Comparison of ENCODE assay signal across 25 cellular contexts in the genomic region with DNA sequence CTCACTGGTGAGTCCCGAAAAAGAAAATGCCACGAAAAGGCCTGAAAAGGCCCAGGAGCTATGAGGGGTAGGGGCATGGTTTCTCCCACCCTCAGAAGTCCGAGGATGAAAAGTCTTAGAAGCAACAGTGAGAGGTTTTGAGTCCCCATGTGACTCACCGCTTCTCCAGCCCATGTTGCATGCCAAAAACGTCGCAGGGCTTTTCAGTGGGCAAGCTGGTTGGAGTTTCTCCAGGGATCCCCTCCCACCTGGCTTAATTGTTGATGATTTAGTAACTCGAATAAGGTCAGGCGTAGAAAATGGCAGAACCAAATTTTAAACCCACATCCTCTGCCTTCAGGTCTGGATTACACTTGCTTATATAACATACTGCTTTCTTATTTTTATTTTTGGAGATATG.
DNase-seq lines count a peak whose midpoint lies in the region; ATAC-seq, FAIRE-seq and TF ChIP-seq lines count a peak whose summit lies in the region.
"Had no signal": no experiment of that assay in that cellular context is flagged by ENCODE, and none has a peak within 500 bp of the region (broad histone marks: within the 10 kb centered on the region; RNA-seq: fewer than 3 reads in every experiment).

No MANE protein-coding gene starts in this region.

- TF ChIP-seq CTCF in H1 (IDR thresholded peaks at IDR 0.05; ENCODE audit: control extremely low read depth in 1 of 3, insufficient read depth in 1 of 3, low read depth in 1 of 3, low read length in 3 of 3) = no peak
- TF ChIP-seq CTCF in body of pancreas (IDR thresholded peaks at IDR 0.05) = no peak

- H2BK12ac ChIP-seq in H1 (ENCODE audit: low read depth, low read length) (no peak overlapping the region), neuronal stem cell (ENCODE audit: low read length) (no peak overlapping the region)

- H2BK15ac ChIP-seq in H1 (ENCODE audit: low read length) (no peak overlapping the region), neuronal stem cell (ENCODE audit: low read length) (no peak overlapping the region)

- H3K4me3 ChIP-seq in SJCRH30 = no peak overlapping the region
- no peak overlapping the region for H3K4me3 ChIP-seq in H1 (ENCODE audit: extremely low read depth in 1 of 4, insufficient read depth in 2 of 4, low read depth in 3 of 4, low read length in 4 of 4)
- H3K4me3 ChIP-seq in neuronal stem cell (ENCODE audit: low read length in 2 of 2) = no peak overlapping the region
- no peak overlapping the region for H3K4me3 ChIP-seq in body of pancreas
- H3K4me3 ChIP-seq: SK-N-MC had no signal

- H3K23ac ChIP-seq in H1 (ENCODE audit: insufficient read length) = no peak overlapping the region
- no peak overlapping the region for H3K23ac ChIP-seq in neuronal stem cell (ENCODE audit: low read depth, low read length, poor library complexity)

- TF ChIP-seq RAD21 in H1 (IDR thresholded peaks at IDR 0.05 in 1 of 2, conservative IDR thresholded peaks at IDR 0.05 in 1 of 2; ENCODE audit: low read depth in 2 of 2, low read length in 2 of 2) = no peak

- POLR2A ChIA-PET in H1 (lab: Charles Lee; ENCODE audit: partially characterized antibody) = no interaction called here

- H2BK20ac ChIP-seq in H1 (ENCODE audit: low read length) = no peak overlapping the region

- CTCF ChIA-PET in H1 (lab: Charles Lee; ENCODE audit: partially characterized antibody) = no interaction called here

- H3K14ac ChIP-seq in H1 (ENCODE audit: insufficient read length) = no peak overlapping the region
- peak overlapping the region; percentile 56 for H3K14ac ChIP-seq in neuronal stem cell (ENCODE audit: low read length)

- H3K4me2 ChIP-seq in H1 (ENCODE audit: insufficient read depth in 1 of 2, low read depth in 2 of 2, low read length in 2 of 2) = no peak overlapping the region
- no peak overlapping the region for H3K4me2 ChIP-seq in neuronal stem cell (ENCODE audit: insufficient read depth, low read length, poor library complexity, severe bottlenecking)

- H3K36me3 ChIP-seq in SJCRH30 = no peaks in the 10 kb centered on the region
- H3K36me3 ChIP-seq in H1 (ENCODE audit: control insufficient read depth in 2 of 4, insufficient read depth in 4 of 4, low read length in 3 of 4) = no peaks in the 10 kb centered on the region
- H3K36me3 ChIP-seq in neuronal stem cell (replicated peaks in 1 of 2; ENCODE audit: control insufficient read depth in 2 of 2, insufficient read depth in 2 of 2, low read length in 2 of 2) = no peaks in the 10 kb centered on the region
- H3K36me3 ChIP-seq in body of pancreas (replicated peaks in 1 of 2; ENCODE audit: insufficient read depth in 1 of 2, low read depth in 2 of 2) = no peaks in the 10 kb centered on the region
- H3K36me3 ChIP-seq: BE2C had no signal

- no peak overlapping the region for H2AK5ac ChIP-seq in H1 (ENCODE audit: low read depth, low read length)
- no peak overlapping the region for H2AK5ac ChIP-seq in neuronal stem cell (ENCODE audit: low read depth, low read length)

- H4K91ac ChIP-seq in H1 (replicated peaks; ENCODE audit: insufficient read length, low read length) (no peak overlapping the region), neuronal stem cell (ENCODE audit: low read depth, low read length, poor library complexity) (no peak overlapping the region)

- no peak for FAIRE-seq in H1 (lab: Jason Lieb, UNC)
- FAIRE-seq: GM12891, H54 had no signal

- TF ChIP-seq EP300 in H1 (IDR thresholded peaks at IDR 0.05; ENCODE audit: borderline replicate concordance in 1 of 2, low read depth in 2 of 2, low read length in 2 of 2) = no peak

- H3K79me1 ChIP-seq in H1 (ENCODE audit: low read depth, low read length) (no peaks in the 10 kb centered on the region), neuronal stem cell (ENCODE audit: low read depth, low read length) (no peaks in the 10 kb centered on the region)

- H4K8ac ChIP-seq in H1 (ENCODE audit: extremely low read depth, insufficient read depth, low read length) = no peak overlapping the region
- no peak overlapping the region for H4K8ac ChIP-seq in neuronal stem cell (ENCODE audit: low read depth, low read length)

- H4K5ac ChIP-seq in H1 (ENCODE audit: insufficient read length, low read depth, low read length) = no peak overlapping the region

- no peak for ATAC-seq in body of pancreas
- ATAC-seq: Panc1 had no signal

- WGBS in H1 (ENCODE audit: extremely low coverage in 1 of 2, insufficient coverage in 1 of 2, insufficient read length in 1 of 2, insufficient replicate concordance in 2 of 2, low coverage in 1 of 2, low lambda C conversion rate in 2 of 2, missing lambda C conversion rate in 1 of 2), 2 experiments = 84% methylated on average over 8 of the region's 8 CpGs; no CpG with 5 or more reads in 1 of the 2 experiments
- WGBS in neuronal stem cell (ENCODE audit: extremely low coverage in 2 of 2, insufficient read length in 2 of 2, insufficient replicate concordance in 1 of 2), 2 donors = no CpG with 5 or more reads among the region's 8 CpGs
- WGBS in body of pancreas, 2 donors = 88 to 89% methylated on average over 8 of the region's 8 CpGs

- H3K56ac ChIP-seq in H1 (replicated peaks; ENCODE audit: insufficient read length, low read depth, low read length) = no peak overlapping the region

- H3K18ac ChIP-seq in H1 (ENCODE audit: extremely low read depth, low read length) (no peak overlapping the region), neuronal stem cell (ENCODE audit: low read length) (no peak overlapping the region)

- peaks cover 8% of the 10 kb centered on the region; the same call in 1 of the 2 replicates for H3K4me1 ChIP-seq in SJCRH30
- no peaks in the 10 kb centered on the region; a peak in 1 of 7 replicates for H3K4me1 ChIP-seq in H1 (replicated peaks in 1 of 4; ENCODE audit: control insufficient read depth in 3 of 4, insufficient read depth in 4 of 4, low read length in 3 of 4)
- H3K4me1 ChIP-seq in neuronal stem cell (ENCODE audit: control insufficient read depth in 2 of 2, insufficient read depth in 1 of 2, low read depth in 1 of 2, low read length in 2 of 2) = no peaks in the 10 kb centered on the region
- H3K4me1 ChIP-seq in body of pancreas = no peaks in the 10 kb centered on the region
- H3K4me1 ChIP-seq: BE2C had no signal

- H2BK5ac ChIP-seq in H1 (ENCODE audit: low read depth, low read length) (no peak overlapping the region), neuronal stem cell (ENCODE audit: low read length) (no peak overlapping the region)

- H3K27me3 ChIP-seq in SJCRH30 = no peaks in the 10 kb centered on the region
- no peaks in the 10 kb centered on the region for H3K27me3 ChIP-seq in H1 (replicated peaks in 1 of 4; ENCODE audit: control insufficient read depth in 3 of 4, extremely low read depth in 1 of 4, insufficient read depth in 3 of 4, low read length in 3 of 4)
- no peaks in the 10 kb centered on the region for H3K27me3 ChIP-seq in neuronal stem cell (ENCODE audit: control insufficient read depth in 3 of 3, insufficient read depth in 3 of 3, low read depth in 1 of 3, low read length in 3 of 3)
- no peaks in the 10 kb centered on the region for H3K27me3 ChIP-seq in body of pancreas
- H3K27me3 ChIP-seq: BE2C had no signal

- H2AFZ ChIP-seq in H1 (ENCODE audit: low read length) (peak overlapping the region; percentile 44; the same call in 1 of the 2 replicates), neuronal stem cell (ENCODE audit: low read length) (no peak overlapping the region)

- H3K9ac ChIP-seq in H1 (replicated peaks in 1 of 4; ENCODE audit: extremely low read depth in 1 of 4, low read depth in 3 of 4, low read length in 3 of 4) (no peak overlapping the region), neuronal stem cell (ENCODE audit: low read depth, low read length, poor library complexity) (no peak overlapping the region)

- H4K20me1 ChIP-seq in H1 (replicated peaks in 1 of 2; ENCODE audit: control insufficient read depth in 1 of 2, insufficient read depth in 2 of 2, low read length in 2 of 2) = no peaks in the 10 kb centered on the region

- intact Hi-C loops in body of pancreas (cut with DNase I) = no loop called here

- H3K4ac ChIP-seq in H1 (replicated peaks; ENCODE audit: insufficient read length, low read depth, low read length) = no peak overlapping the region
- H3K4ac ChIP-seq in neuronal stem cell (ENCODE audit: low read length) = no peak overlapping the region

- H3K23me2 ChIP-seq in H1 (ENCODE audit: low read depth, low read length) = no peaks in the 10 kb centered on the region

- H3K27ac ChIP-seq in SJCRH30 (no peak overlapping the region), H1 (ENCODE audit: low read depth, low read length) (no peak overlapping the region), neuronal stem cell (replicated peaks; ENCODE audit: low read length) (no peak overlapping the region), body of pancreas (no peak overlapping the region)
- H3K27ac ChIP-seq: HL-60, SK-N-MC had no signal

- no peaks in the 10 kb centered on the region for H3K79me2 ChIP-seq in H1 (ENCODE audit: control insufficient read depth in 1 of 2, insufficient read depth in 2 of 2, low read length in 2 of 2)

- H2BK120ac ChIP-seq in H1 (replicated peaks; ENCODE audit: low read depth, low read length) (no peak overlapping the region), neuronal stem cell (ENCODE audit: low read depth, low read length) (no peak overlapping the region)

- TF ChIP-seq POLR2A in H1 (IDR thresholded peaks at IDR 0.05; ENCODE audit: control extremely low read depth in 1 of 2, low read depth in 2 of 2, low read length in 2 of 2) = no peak
- TF ChIP-seq POLR2A in body of pancreas (IDR thresholded peaks at IDR 0.05) = no peak

- peak; percentile 13 for DNase-seq in H4 (ENCODE audit: low spot score)
- DNase-seq in SJCRH30 = peak; percentile 14 to 20
- no peak for DNase-seq in H1 (ENCODE audit: low read depth in 1 of 2, low spot score in 2 of 2)
- no peak for DNase-seq in neuronal stem cell (ENCODE audit: low spot score)
- no peak for DNase-seq in HUDEP-2 (lab: John Stamatoyannopoulos, UW; ENCODE audit: unreplicated experiment in 76 of 76)
- no peak for DNase-seq in dermis blood vessel endothelial cell
- no peak for DNase-seq in body of pancreas
- DNase-seq: BE2C; CD8-positive, alpha-beta memory T cell; DMS 273 treated with DMSO at 0.1 percent for 48 hours; DMS79; GF-D8; MV-4-11; NCI-H1105; NCI-H146; NCI-H1930; NCI-H2107; NCI-H524 treated with DMSO at 0.1 percent for 48 hours; SHP77 treated with DMSO at 0.1 percent for 48 hours; SW 1271 had no signal

- H3K9me3 ChIP-seq in SJCRH30 (replicated peaks) (no peaks in the 10 kb centered on the region), H1 (ENCODE audit: insufficient read depth in 2 of 2, low read depth in 1 of 2, low read length in 1 of 2) (peaks cover under 1 to 2% of the 10 kb centered on the region in 2 experiments; a peak in 2 of 4 replicates), neuronal stem cell (replicated peaks in 1 of 2; ENCODE audit: control insufficient read depth in 2 of 2, insufficient read depth in 1 of 2, low read depth in 1 of 2, low read length in 2 of 2) (no peaks in the 10 kb centered on the region), body of pancreas (no peaks in the 10 kb centered on the region)
- H3K9me3 ChIP-seq: BE2C had no signal

TF ChIP-seq in H1, 55 proteins besides CTCF, POLR2A, EP300 and RAD21 (continues in another document):
- TF ChIP-seq PHF8 (conservative IDR thresholded peaks at IDR 0.05; ENCODE audit: low read depth, low read length) (no peak), RXRA (IDR thresholded peaks at IDR 0.05; ENCODE audit: insufficient read depth, low read depth, low read length) (no peak), CBX8 (IDR thresholded peaks at IDR 0.05; ENCODE audit: borderline replicate concordance, low read depth, low read length) (no peak), BRCA1 (IDR thresholded peaks at IDR 0.05; ENCODE audit: low read depth, low read length) (no peak)

Comparison
In these comparisons a context has a peak if more than half of its experiments do, and no peak if none do; other contexts are left out.
1. DNase-seq: peak in H4 (single experiment) and SJCRH30 (2 of 2); none in H1 (0 of 2), neuronal stem cell (single experiment), HUDEP-2 (0 of 76), dermis blood vessel endothelial cell (single experiment) and body of pancreas (0 of 4).